1 cellular context compared by ENCODE assay signal in genomic region chr20:48723308-48724264, GRCh38.
TF ChIP-seq lines count a peak whose summit lies in the region.

No MANE protein-coding gene starts in this region.

TF ChIP-seq in HepG2, 621 proteins besides CTCF, POLR2A, EP300 and RAD21 (continued from another document and continues in another):
- TF ChIP-seq STAG1 (CRISPR knock-in tag; IDR thresholded peaks at IDR 0.05), result peak; percentile 69
- peak; percentile 58 for TF ChIP-seq MXD4 (CRISPR knock-in tag; IDR thresholded peaks at IDR 0.05)
- TF ChIP-seq PITX1 (CRISPR knock-in tag; IDR thresholded peaks at IDR 0.05), result peak; percentile 19; the same call in 1 of the 2 replicates
- TF ChIP-seq, protein P1, sequence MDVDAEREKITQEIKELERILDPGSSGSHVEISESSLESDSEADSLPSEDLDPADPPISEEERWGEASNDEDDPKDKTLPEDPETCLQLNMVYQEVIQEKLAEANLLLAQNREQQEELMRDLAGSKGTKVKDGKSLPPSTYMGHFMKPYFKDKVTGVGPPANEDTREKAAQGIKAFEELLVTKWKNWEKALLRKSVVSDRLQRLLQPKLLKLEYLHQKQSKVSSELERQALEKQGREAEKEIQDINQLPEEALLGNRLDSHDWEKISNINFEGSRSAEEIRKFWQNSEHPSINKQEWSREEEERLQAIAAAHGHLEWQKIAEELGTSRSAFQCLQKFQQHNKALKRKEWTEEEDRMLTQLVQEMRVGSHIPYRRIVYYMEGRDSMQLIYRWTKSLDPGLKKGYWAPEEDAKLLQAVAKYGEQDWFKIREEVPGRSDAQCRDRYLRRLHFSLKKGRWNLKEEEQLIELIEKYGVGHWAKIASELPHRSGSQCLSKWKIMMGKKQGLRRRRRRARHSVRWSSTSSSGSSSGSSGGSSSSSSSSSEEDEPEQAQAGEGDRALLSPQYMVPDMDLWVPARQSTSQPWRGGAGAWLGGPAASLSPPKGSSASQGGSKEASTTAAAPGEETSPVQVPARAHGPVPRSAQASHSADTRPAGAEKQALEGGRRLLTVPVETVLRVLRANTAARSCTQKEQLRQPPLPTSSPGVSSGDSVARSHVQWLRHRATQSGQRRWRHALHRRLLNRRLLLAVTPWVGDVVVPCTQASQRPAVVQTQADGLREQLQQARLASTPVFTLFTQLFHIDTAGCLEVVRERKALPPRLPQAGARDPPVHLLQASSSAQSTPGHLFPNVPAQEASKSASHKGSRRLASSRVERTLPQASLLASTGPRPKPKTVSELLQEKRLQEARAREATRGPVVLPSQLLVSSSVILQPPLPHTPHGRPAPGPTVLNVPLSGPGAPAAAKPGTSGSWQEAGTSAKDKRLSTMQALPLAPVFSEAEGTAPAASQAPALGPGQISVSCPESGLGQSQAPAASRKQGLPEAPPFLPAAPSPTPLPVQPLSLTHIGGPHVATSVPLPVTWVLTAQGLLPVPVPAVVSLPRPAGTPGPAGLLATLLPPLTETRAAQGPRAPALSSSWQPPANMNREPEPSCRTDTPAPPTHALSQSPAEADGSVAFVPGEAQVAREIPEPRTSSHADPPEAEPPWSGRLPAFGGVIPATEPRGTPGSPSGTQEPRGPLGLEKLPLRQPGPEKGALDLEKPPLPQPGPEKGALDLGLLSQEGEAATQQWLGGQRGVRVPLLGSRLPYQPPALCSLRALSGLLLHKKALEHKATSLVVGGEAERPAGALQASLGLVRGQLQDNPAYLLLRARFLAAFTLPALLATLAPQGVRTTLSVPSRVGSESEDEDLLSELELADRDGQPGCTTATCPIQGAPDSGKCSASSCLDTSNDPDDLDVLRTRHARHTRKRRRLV (CRISPR knock-in tag; IDR thresholded peaks at IDR 0.05), result peak; percentile 72; the same call in 1 of the 2 replicates
- peak; percentile 72 for TF ChIP-seq ZNF746 (CRISPR knock-in tag; IDR thresholded peaks at IDR 0.05)
- no peak; the same call in 1 of the 2 replicates for TF ChIP-seq ZBTB46 (CRISPR knock-in tag; IDR thresholded peaks at IDR 0.05; ENCODE audit: borderline replicate concordance)
- no peak for TF ChIP-seq ZNF652 (CRISPR knock-in tag; IDR thresholded peaks at IDR 0.05; ENCODE audit: borderline replicate concordance, low read depth)
- no peak for TF ChIP-seq MTF1 (CRISPR knock-in tag; IDR thresholded peaks at IDR 0.05)
- no peak for TF ChIP-seq SP2 (CRISPR knock-in tag; IDR thresholded peaks at IDR 0.05)
- peak; percentile 35 for TF ChIP-seq ASH2L (IDR thresholded peaks at IDR 0.05; ENCODE audit: insufficient read length, low read depth, low read length)
- no peak for TF ChIP-seq TBP (CRISPR knock-in tag; IDR thresholded peaks at IDR 0.05)
- no peak for TF ChIP-seq ZNF354B (CRISPR knock-in tag; IDR thresholded peaks at IDR 0.05)
- peak; percentile 64; the same call in 1 of the 2 replicates for TF ChIP-seq RNF2 (conservative IDR thresholded peaks at IDR 0.05; ENCODE audit: low read depth)
- TF ChIP-seq MLX (CRISPR knock-in tag; IDR thresholded peaks at IDR 0.05), result peak; percentile 50; the same call in 1 of the 2 replicates
- no peak for TF ChIP-seq CENPBD1 (CRISPR knock-in tag; IDR thresholded peaks at IDR 0.05; ENCODE audit: borderline replicate concordance, low read depth)
- TF ChIP-seq MATR3 (CRISPR knock-in tag; IDR thresholded peaks at IDR 0.05), result no peak
- peak; percentile 94; the same call in 1 of the 2 replicates for TF ChIP-seq FOXO4 (CRISPR knock-in tag; conservative IDR thresholded peaks at IDR 0.05)
- peak; percentile 61; the same call in 1 of the 2 replicates for TF ChIP-seq ZNF572 (CRISPR knock-in tag; IDR thresholded peaks at IDR 0.05)
- no peak for TF ChIP-seq FOSL1 (CRISPR knock-in tag; IDR thresholded peaks at IDR 0.05; ENCODE audit: borderline replicate concordance)
- no peak; the same call in 1 of the 2 replicates for TF ChIP-seq ZNF234 (CRISPR knock-in tag; conservative IDR thresholded peaks at IDR 0.05)
- TF ChIP-seq, protein P2, sequence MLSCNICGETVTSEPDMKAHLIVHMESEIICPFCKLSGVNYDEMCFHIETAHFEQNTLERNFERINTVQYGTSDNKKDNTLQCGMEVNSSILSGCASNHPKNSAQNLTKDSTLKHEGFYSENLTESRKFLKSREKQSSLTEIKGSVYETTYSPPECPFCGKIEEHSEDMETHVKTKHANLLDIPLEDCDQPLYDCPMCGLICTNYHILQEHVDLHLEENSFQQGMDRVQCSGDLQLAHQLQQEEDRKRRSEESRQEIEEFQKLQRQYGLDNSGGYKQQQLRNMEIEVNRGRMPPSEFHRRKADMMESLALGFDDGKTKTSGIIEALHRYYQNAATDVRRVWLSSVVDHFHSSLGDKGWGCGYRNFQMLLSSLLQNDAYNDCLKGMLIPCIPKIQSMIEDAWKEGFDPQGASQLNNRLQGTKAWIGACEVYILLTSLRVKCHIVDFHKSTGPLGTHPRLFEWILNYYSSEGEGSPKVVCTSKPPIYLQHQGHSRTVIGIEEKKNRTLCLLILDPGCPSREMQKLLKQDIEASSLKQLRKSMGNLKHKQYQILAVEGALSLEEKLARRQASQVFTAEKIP (CRISPR knock-in tag; IDR thresholded peaks at IDR 0.05; ENCODE audit: borderline replicate concordance), result no peak
- 0 out of 2 replicates have a peak, but pooled peaks have one; percentile 60 for TF ChIP-seq ZNF619 (CRISPR knock-in tag; IDR thresholded peaks at IDR 0.05)
- TF ChIP-seq ZKSCAN8 (CRISPR knock-in tag; IDR thresholded peaks at IDR 0.05; ENCODE audit: borderline replicate concordance), result no peak
- TF ChIP-seq LRRFIP1 (CRISPR knock-in tag; conservative IDR thresholded peaks at IDR 0.05), result 0 out of 2 replicates have a peak, but pooled peaks have one; percentile 20
- TF ChIP-seq ZBTB7B (CRISPR knock-in tag; IDR thresholded peaks at IDR 0.05), result peak; percentile 40; the same call in 1 of the 2 replicates
- TF ChIP-seq ZNF747 (CRISPR knock-in tag; IDR thresholded peaks at IDR 0.05; ENCODE audit: borderline replicate concordance), result 0 out of 2 replicates have a peak, but pooled peaks have one; percentile 20
- no peak for TF ChIP-seq POLR2AphosphoS5 (IDR thresholded peaks at IDR 0.05; ENCODE audit: low read depth, low read length)
- peak; percentile 56; the same call in 1 of the 2 replicates for TF ChIP-seq ZNF709 (CRISPR knock-in tag; IDR thresholded peaks at IDR 0.05)
- no peak for TF ChIP-seq ZNF235 (CRISPR knock-in tag; IDR thresholded peaks at IDR 0.05; ENCODE audit: borderline replicate concordance)
- TF ChIP-seq RARA (CRISPR knock-in tag; IDR thresholded peaks at IDR 0.05), result peak; percentile 20; the same call in 1 of the 2 replicates
- TF ChIP-seq ZNF337 (CRISPR knock-in tag; IDR thresholded peaks at IDR 0.05; ENCODE audit: borderline replicate concordance, low read depth), result peak; percentile 24; the same call in 1 of the 2 replicates
- 0 out of 2 replicates have a peak, but pooled peaks have one; percentile 16 for TF ChIP-seq THRA (CRISPR knock-in tag; IDR thresholded peaks at IDR 0.05; ENCODE audit: borderline replicate concordance)
- no peak for TF ChIP-seq ZBTB1 (CRISPR knock-in tag; IDR thresholded peaks at IDR 0.05; ENCODE audit: borderline replicate concordance)
- peak; percentile 54; the same call in 1 of the 2 replicates for TF ChIP-seq SALL1 (CRISPR knock-in tag; IDR thresholded peaks at IDR 0.05)
- TF ChIP-seq ARNTL (CRISPR knock-in tag; IDR thresholded peaks at IDR 0.05), result no peak
- no peak for TF ChIP-seq ZNF674 (CRISPR knock-in tag; IDR thresholded peaks at IDR 0.05; ENCODE audit: low read depth)
- peak; percentile 16; the same call in 1 of the 2 replicates for TF ChIP-seq TFDP1 (CRISPR knock-in tag; IDR thresholded peaks at IDR 0.05; ENCODE audit: borderline replicate concordance)
